21 cellular contexts compared by ENCODE assay signal in the genomic region with DNA sequence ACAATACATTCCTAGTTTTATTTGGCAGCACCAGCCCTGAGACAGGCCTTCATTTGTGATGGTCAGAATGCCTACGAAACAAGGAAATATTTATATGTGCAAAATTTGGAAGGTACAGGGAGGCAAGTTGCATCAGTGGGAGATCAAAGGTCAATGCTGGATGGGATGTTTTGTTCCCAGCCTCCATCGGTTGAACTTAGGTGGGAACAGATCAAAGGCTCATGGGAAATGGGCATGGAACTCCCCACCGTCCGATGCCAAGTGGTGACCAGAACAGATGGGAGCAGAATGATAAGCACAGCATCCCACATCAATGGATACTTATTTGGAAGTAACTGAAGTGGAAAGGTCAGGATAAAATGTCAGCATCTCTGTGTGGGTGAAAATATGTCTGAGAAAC.
DNase-seq lines count a peak whose midpoint lies in the region; ATAC-seq, FAIRE-seq and TF ChIP-seq lines count a peak whose summit lies in the region.
"Had no signal": no experiment of that assay in that cellular context is flagged by ENCODE, and none has a peak within 500 bp of the region (broad histone marks: within the 10 kb centered on the region; RNA-seq: fewer than 3 reads in every experiment).

No MANE protein-coding gene starts in this region.

- H3K9me3 ChIP-seq in right lobe of liver (no peaks in the 10 kb centered on the region), tibial nerve (no peaks in the 10 kb centered on the region)
- H3K9me3 ChIP-seq: A549, Caco-2 had no signal

- H3K36me3 Mint-ChIP-seq in activated CD4-positive, alpha-beta T cell treated with anti-CD3 and anti-CD28 coated beads for 36 hours (ENCODE audit: low read depth) = no peaks in the 10 kb centered on the region
- H3K36me3 Mint-ChIP-seq in activated T-helper 17 cell treated with anti-CD3 and anti-CD28 coated beads, Interleukin-2, amount 50 U/mL, for 72 hours (ENCODE audit: low read depth) = no peaks in the 10 kb centered on the region

- intact Hi-C loops in activated CD4-positive, alpha-beta T cell treated with anti-CD3 and anti-CD28 coated beads for 36 hours (cut with DNase I, micrococcal nuclease) = no loop called here
- intact Hi-C loops in right lobe of liver (cut with DNase I) = no loop called here

- H3K4me1 ChIP-seq in right lobe of liver = no peaks in the 10 kb centered on the region
- peaks cover 0 to 7% (median 2%) of the 10 kb centered on the region in 4 donors for H3K4me1 ChIP-seq in tibial nerve
- H3K4me1 ChIP-seq: Caco-2 had no signal

- POLR2A ChIA-PET in activated CD4-positive, alpha-beta T cell treated with anti-CD3 and anti-CD28 coated beads for 36 hours (lab: Charles Lee) = no interaction called here

- H3K4me1 Mint-ChIP-seq in activated CD4-positive, alpha-beta T cell treated with anti-CD3 and anti-CD28 coated beads for 36 hours = peaks cover 17% of the 10 kb centered on the region
- H3K4me1 Mint-ChIP-seq in activated T-helper 17 cell treated with anti-CD3 and anti-CD28 coated beads, Interleukin-2, amount 50 U/mL, for 72 hours = peaks cover 38% of the 10 kb centered on the region
- H3K4me1 Mint-ChIP-seq: GM23338 had no signal

- no peak for TF ChIP-seq POLR2A in right lobe of liver (IDR thresholded peaks at IDR 0.05)
- no peak for TF ChIP-seq POLR2A in tibial nerve (IDR thresholded peaks at IDR 0.05)

- FAIRE-seq in HTR-8/SVneo (lab: Jason Lieb, UNC) = no peak
- FAIRE-seq: A549, D721Med, GM18507, H54 had no signal

- H3K36me3 ChIP-seq in right lobe of liver = no peaks in the 10 kb centered on the region
- H3K36me3 ChIP-seq in tibial nerve = no peaks in the 10 kb centered on the region

- no peak overlapping the region for H3K4me3 ChIP-seq in right lobe of liver
- H3K4me3 ChIP-seq in tibial nerve = no peak overlapping the region
- H3K4me3 ChIP-seq: A549, GM23338 had no signal

- H3K27ac ChIP-seq in right lobe of liver = no peak overlapping the region
- H3K27ac ChIP-seq in tibial nerve = peak overlapping the region in 3 of 4 donors; percentile 13 to 79 (median 65)
- H3K27ac ChIP-seq: 22Rv1, A549, C4-2B had no signal

- TF ChIP-seq CTCF in right lobe of liver (IDR thresholded peaks at IDR 0.05) = no peak
- no peak for TF ChIP-seq CTCF in tibial nerve (IDR thresholded peaks at IDR 0.05)

- H3K4me3 Mint-ChIP-seq in activated CD4-positive, alpha-beta T cell treated with anti-CD3 and anti-CD28 coated beads for 36 hours = no peak overlapping the region
- peak overlapping the region; percentile 29 for H3K4me3 Mint-ChIP-seq in activated T-helper 17 cell treated with anti-CD3 and anti-CD28 coated beads, Interleukin-2, amount 50 U/mL, for 72 hours
- H3K4me3 Mint-ChIP-seq: CD4-positive, alpha-beta T cell; GM23338 had no signal

- CTCF ChIA-PET in activated CD4-positive, alpha-beta T cell treated with anti-CD3 and anti-CD28 coated beads for 36 hours (lab: Charles Lee) = interaction anchor here (0.5 to 5.7 kb wide), 2 partner anchors 9 to 597 kb away, joined by 3 to 35 read pairs; no protein-coding TSS in a partner anchor

- peak overlapping the region; percentile 51 for H3K27ac Mint-ChIP-seq in activated CD4-positive, alpha-beta T cell treated with anti-CD3 and anti-CD28 coated beads for 36 hours
- peak overlapping the region; percentile 76 for H3K27ac Mint-ChIP-seq in activated T-helper 17 cell treated with anti-CD3 and anti-CD28 coated beads, Interleukin-2, amount 50 U/mL, for 72 hours
- H3K27ac Mint-ChIP-seq: CD4-positive, alpha-beta T cell; GM23338 had no signal

- peaks cover 3% of the 10 kb centered on the region for H3K27me3 Mint-ChIP-seq in activated CD4-positive, alpha-beta T cell treated with anti-CD3 and anti-CD28 coated beads for 36 hours
- no peaks in the 10 kb centered on the region for H3K27me3 Mint-ChIP-seq in activated T-helper 17 cell treated with anti-CD3 and anti-CD28 coated beads, Interleukin-2, amount 50 U/mL, for 72 hours
- H3K27me3 Mint-ChIP-seq: CD4-positive, alpha-beta T cell had no signal

- ATAC-seq in activated CD4-positive, alpha-beta T cell treated with anti-CD3 and anti-CD28 coated beads for 36 hours = no peak
- ATAC-seq in activated T-helper 17 cell treated with anti-CD3 and anti-CD28 coated beads, Interleukin-2, amount 50 U/mL, for 72 hours (replicated peaks) = no peak
- ATAC-seq in right lobe of liver = peak in 3 of 4 donors; percentile 35 to 87 (median 62)
- ATAC-seq: A549, GM23338 had no signal

- DNase-seq in activated CD4-positive, alpha-beta T cell treated with anti-CD3 and anti-CD28 coated beads for 36 hours = no peak
- no peak for DNase-seq in activated CD4-positive, alpha-beta T cell treated with anti-CD3 and anti-CD28 coated beads for 4 hours
- DNase-seq in right lobe of liver (no peak), tibial nerve (ENCODE audit: low spot score in 2 of 2) (peak; percentile 38 to 42), NCI-H1694 (lab: John Stamatoyannopoulos, UW) (no peak), HTR-8/SVneo (ENCODE audit: insufficient read length, low spot score) (no peak)
- DNase-seq: AML-193; Caco-2; CD4-positive, alpha-beta T cell; DMS79; GDM1; HCEC 1CT; IMR-90 had no signal

- H3K9me3 Mint-ChIP-seq in activated CD4-positive, alpha-beta T cell treated with anti-CD3 and anti-CD28 coated beads for 36 hours (ENCODE audit: low read depth) = no peaks in the 10 kb centered on the region
- H3K9me3 Mint-ChIP-seq in activated T-helper 17 cell treated with anti-CD3 and anti-CD28 coated beads, Interleukin-2, amount 50 U/mL, for 72 hours = peaks cover 9% of the 10 kb centered on the region
- H3K9me3 Mint-ChIP-seq: CD4-positive, alpha-beta T cell; GM23338 had no signal

- TF ChIP-seq EP300 in tibial nerve (IDR thresholded peaks at IDR 0.05) = peak; percentile 74 to 88

- 22% methylated on average over 4 of the region's 4 CpGs for WGBS in right lobe of liver (ENCODE audit: insufficient coverage, low coverage, low lambda C conversion rate, missing lambda C conversion rate)
- WGBS in tibial nerve, 2 donors = 25 to 32% methylated on average over 4 of the region's 4 CpGs

- H3K27me3 ChIP-seq in right lobe of liver = no peaks in the 10 kb centered on the region
- H3K27me3 ChIP-seq in tibial nerve = no peaks in the 10 kb centered on the region

Comparison
In these comparisons a context has a peak if more than half of its experiments do, and no peak if none do; other contexts are left out.
1. ATAC-seq: peak in right lobe of liver (3 of 4); none in activated CD4-positive, alpha-beta T cell treated with anti-CD3 and anti-CD28 coated beads for 36 hours (single experiment) and activated T-helper 17 cell treated with anti-CD3 and anti-CD28 coated beads, Interleukin-2, amount 50 U/mL, for 72 hours (single experiment).
2. DNase-seq: peak in tibial nerve (2 of 2); none in activated CD4-positive, alpha-beta T cell treated with anti-CD3 and anti-CD28 coated beads for 36 hours (single experiment), activated CD4-positive, alpha-beta T cell treated with anti-CD3 and anti-CD28 coated beads for 4 hours (0 of 2), right lobe of liver (0 of 3), NCI-H1694 (single experiment) and HTR-8/SVneo (single experiment).
3. H3K27ac ChIP-seq: peak in tibial nerve (3 of 4); none in right lobe of liver (0 of 3).